In genomic region chr15:68612979-68613740, GRCh38 we compare ENCODE assay signal across 14 cellular contexts. TPM values are rescaled to one million over a fixed set of nuclear protein-coding genes. Genes with fewer than 3 reads are reported as not detected.
DNase-seq lines count a peak whose midpoint lies in the region; ATAC-seq, FAIRE-seq and TF ChIP-seq lines count a peak whose summit lies in the region.
"Had no signal": no experiment of that assay in that cellular context is flagged by ENCODE, and none has a peak within 500 bp of the region (broad histone marks: within the 10 kb centered on the region; RNA-seq: fewer than 3 reads in every experiment).

No MANE protein-coding gene starts in this region.

- H3K4me1 ChIP-seq in left ventricle myocardium inferior, result peaks cover 76% of the 10 kb centered on the region
- H3K4me1 ChIP-seq in H1 (replicated peaks in 1 of 4; ENCODE audit: control insufficient read depth in 3 of 4, insufficient read depth in 4 of 4, low read length in 3 of 4), result peaks cover 12 to 26% (median 19%) of the 10 kb centered on the region in 4 experiments
- H3K4me1 ChIP-seq in tibial nerve, result peaks cover 0 to 85% (median 38%) of the 10 kb centered on the region in 4 donors

- no peak overlapping the region for H2BK12ac ChIP-seq in H1 (ENCODE audit: low read depth, low read length)

- intact Hi-C loops in left ventricle myocardium inferior (cut with micrococcal nuclease) (no loop called here), Right ventricle myocardium inferior (cut with DNase I) (no loop called here)

- TF ChIP-seq RAD21 in H1 (IDR thresholded peaks at IDR 0.05 in 1 of 2, conservative IDR thresholded peaks at IDR 0.05 in 1 of 2; ENCODE audit: low read depth in 2 of 2, low read length in 2 of 2), result no peak

- H2AK5ac ChIP-seq in H1 (ENCODE audit: low read depth, low read length), result no peak overlapping the region

- no peaks in the 10 kb centered on the region for H3K79me2 ChIP-seq in H1 (ENCODE audit: control insufficient read depth in 1 of 2, insufficient read depth in 2 of 2, low read length in 2 of 2)

- TF ChIP-seq POLR2A in H1 (IDR thresholded peaks at IDR 0.05; ENCODE audit: control extremely low read depth in 1 of 2, low read depth in 2 of 2, low read length in 2 of 2) (no peak), tibial nerve (IDR thresholded peaks at IDR 0.05) (no peak)

- no peak for ATAC-seq in Right ventricle myocardium inferior
- ATAC-seq: natural killer cell treated with Interleukin-12 subunit alpha and Interleukin-12 subunit beta and Interleukin-15 and Interleukin-18, amount 100 ng/mL, for 72 hours had no signal

- H4K8ac ChIP-seq in H1 (ENCODE audit: extremely low read depth, insufficient read depth, low read length), result no peak overlapping the region

- no peak overlapping the region for H2BK120ac ChIP-seq in H1 (replicated peaks; ENCODE audit: low read depth, low read length)

- no peak overlapping the region for H4K91ac ChIP-seq in H1 (replicated peaks; ENCODE audit: insufficient read length, low read length)

- no peaks in the 10 kb centered on the region for H3K23me2 ChIP-seq in H1 (ENCODE audit: low read depth, low read length)

- no peak overlapping the region for H3K56ac ChIP-seq in H1 (replicated peaks; ENCODE audit: insufficient read length, low read depth, low read length)

- H4K5ac ChIP-seq in H1 (ENCODE audit: insufficient read length, low read depth, low read length), result no peak overlapping the region

- H3K36me3 ChIP-seq in left ventricle myocardium inferior (no peaks in the 10 kb centered on the region), H1 (ENCODE audit: control insufficient read depth in 2 of 4, insufficient read depth in 4 of 4, low read length in 3 of 4) (no peaks in the 10 kb centered on the region; a peak in 1 of 8 replicates), tibial nerve (no peaks in the 10 kb centered on the region)
- H3K36me3 ChIP-seq: adrenal gland had no signal

- TF ChIP-seq EP300 in H1 (IDR thresholded peaks at IDR 0.05; ENCODE audit: borderline replicate concordance in 1 of 2, low read depth in 2 of 2, low read length in 2 of 2) (no peak), tibial nerve (IDR thresholded peaks at IDR 0.05) (no peak)

- DNase-seq in left ventricle myocardium inferior (no peak), Right ventricle myocardium inferior (ENCODE audit: missing footprints) (no peak), OCI-M1 (lab: John Stamatoyannopoulos, UW) (peak; percentile 28), H1 (ENCODE audit: low read depth in 1 of 2, low spot score in 2 of 2) (no peak), tibial nerve (ENCODE audit: low spot score in 2 of 2) (no peak), GM19239 (ENCODE audit: insufficient read length, low spot score) (no peak), RPMI8226 (no peak)
- DNase-seq in stimulated activated CD4-positive, alpha-beta T cell treated with anti-CD3 and anti-CD28 coated beads, Interleukin-4, amount 100 ng/mL, for 1 hour, result no peak
- DNase-seq: adrenal gland; glutamatergic neuron; MM.1S; NK-92 treated with Interleukin-12 subunit alpha and Interleukin-12 subunit beta, amount 100 ng/mL, for 24 hours had no signal

- H3K14ac ChIP-seq in H1 (ENCODE audit: insufficient read length), result no peak overlapping the region

- no peak overlapping the region; a peak in 1 of 4 replicates for H3K4me2 ChIP-seq in H1 (ENCODE audit: insufficient read depth in 1 of 2, low read depth in 2 of 2, low read length in 2 of 2)

- WGBS in H1 (ENCODE audit: extremely low coverage in 1 of 2, insufficient coverage in 1 of 2, insufficient read length in 1 of 2, insufficient replicate concordance in 2 of 2, low coverage in 1 of 2, low lambda C conversion rate in 2 of 2, missing lambda C conversion rate in 1 of 2), 2 experiments, result 83% methylated on average over 6 of the region's 6 CpGs; no CpG with 5 or more reads in 1 of the 2 experiments
- 93 to 94% methylated on average over 6 of the region's 6 CpGs for WGBS in tibial nerve, 2 donors

- POLR2A ChIA-PET in H1 (lab: Charles Lee; ENCODE audit: partially characterized antibody), result interaction anchor here (1.2 kb wide), 1 partner anchor 58 kb away, joined by 3 read pairs; no protein-coding TSS in a partner anchor

- H2BK20ac ChIP-seq in H1 (ENCODE audit: low read length), result no peak overlapping the region

- no peak overlapping the region for H3K23ac ChIP-seq in H1 (ENCODE audit: insufficient read length)

- H4K20me1 ChIP-seq in H1 (replicated peaks in 1 of 2; ENCODE audit: control insufficient read depth in 1 of 2, insufficient read depth in 2 of 2, low read length in 2 of 2), result no peaks in the 10 kb centered on the region

- no peak overlapping the region for H3K4me3 ChIP-seq in left ventricle myocardium inferior
- no peak overlapping the region for H3K4me3 ChIP-seq in H1 (ENCODE audit: extremely low read depth in 1 of 4, insufficient read depth in 2 of 4, low read depth in 3 of 4, low read length in 4 of 4)
- H3K4me3 ChIP-seq in tibial nerve, result no peak overlapping the region
- H3K4me3 ChIP-seq: adrenal gland had no signal

- H2BK5ac ChIP-seq in H1 (ENCODE audit: low read depth, low read length), result no peak overlapping the region

- no peak overlapping the region for H3K18ac ChIP-seq in H1 (ENCODE audit: extremely low read depth, low read length)

- H3K79me1 ChIP-seq in H1 (ENCODE audit: low read depth, low read length), result no peaks in the 10 kb centered on the region; the same call in 1 of the 2 replicates

- TF ChIP-seq CTCF in left ventricle myocardium inferior (IDR thresholded peaks at IDR 0.05; ENCODE audit: borderline replicate concordance), result no peak
- TF ChIP-seq CTCF in H1 (IDR thresholded peaks at IDR 0.05; ENCODE audit: control extremely low read depth in 1 of 3, insufficient read depth in 1 of 3, low read depth in 1 of 3, low read length in 3 of 3), result no peak
- TF ChIP-seq CTCF in tibial nerve (IDR thresholded peaks at IDR 0.05), result no peak

- no peak overlapping the region for H2BK15ac ChIP-seq in H1 (ENCODE audit: low read length)

- peak overlapping the region; percentile 60; the same call in 1 of the 2 replicates for H2AFZ ChIP-seq in H1 (ENCODE audit: low read length)

- no peak overlapping the region for H3K4ac ChIP-seq in H1 (replicated peaks; ENCODE audit: insufficient read length, low read depth, low read length)

- CTCF ChIA-PET in H1 (lab: Charles Lee; ENCODE audit: partially characterized antibody), result interaction anchor here (0.8 to 4.4 kb wide), 16 partner anchors 10 to 312 kb away, joined by 3 to 23 read pairs (median 4); no protein-coding TSS in a partner anchor

- H3K9me3 ChIP-seq in left ventricle myocardium inferior (replicated peaks) (no peaks in the 10 kb centered on the region), H1 (ENCODE audit: insufficient read depth in 2 of 2, low read depth in 1 of 2, low read length in 1 of 2) (no peaks in the 10 kb centered on the region), tibial nerve (no peaks in the 10 kb centered on the region)
- H3K9me3 ChIP-seq: adrenal gland had no signal

- H3K27ac ChIP-seq in left ventricle myocardium inferior (replicated peaks), result peak overlapping the region; percentile 88
- no peak overlapping the region for H3K27ac ChIP-seq in H1 (ENCODE audit: low read depth, low read length)
- H3K27ac ChIP-seq in tibial nerve, result peak overlapping the region in 3 of 4 donors; percentile 73 to 90 (median 88)

- H3K27me3 ChIP-seq in left ventricle myocardium inferior (ENCODE audit: low read depth) (no peaks in the 10 kb centered on the region), H1 (replicated peaks in 1 of 4; ENCODE audit: control insufficient read depth in 3 of 4, extremely low read depth in 1 of 4, insufficient read depth in 3 of 4, low read length in 3 of 4) (no peaks in the 10 kb centered on the region), tibial nerve (no peaks in the 10 kb centered on the region)
- H3K27me3 ChIP-seq: adrenal gland had no signal

- no peak overlapping the region for H3K9ac ChIP-seq in H1 (replicated peaks in 1 of 4; ENCODE audit: extremely low read depth in 1 of 4, low read depth in 3 of 4, low read length in 3 of 4)

- no peak for FAIRE-seq in H1 (lab: Jason Lieb, UNC)
- FAIRE-seq in GM19239 (lab: Jason Lieb, UNC), result no peak
- FAIRE-seq: colon had no signal

TF ChIP-seq in H1, 55 proteins besides CTCF, POLR2A, EP300 and RAD21:
- TF ChIP-seq CBX8 (IDR thresholded peaks at IDR 0.05; ENCODE audit: borderline replicate concordance, low read depth, low read length) (no peak), CEBPB (IDR thresholded peaks at IDR 0.05; ENCODE audit: low read depth, low read length) (no peak), SP4 (IDR thresholded peaks at IDR 0.05; ENCODE audit: low read length) (no peak), TEAD4 (IDR thresholded peaks at IDR 0.05; ENCODE audit: low read depth, low read length) (no peak), JUND (IDR thresholded peaks at IDR 0.05; ENCODE audit: low read length) (no peak), SIX5 (IDR thresholded peaks at IDR 0.05; ENCODE audit: low read depth, low read length) (peak; percentile 67), CHD1 (IDR thresholded peaks at IDR 0.05; ENCODE audit: low read depth, low read length) (no peak)
TF ChIP-seq in H1: peak in this region for 1.

RNA-seq across cellular contexts. Expression of gene CORO2B, which starts 34.4 kb away (rescaled TPM):
- total RNA-seq in left ventricle myocardium inferior (5.0 TPM), Right ventricle myocardium inferior (8.5 TPM), tibial nerve (10 to 100 TPM in 1 of 4 donors, 1 to 10 TPM in 3; 6.3 to 12.6 (median 9.6) TPM)
- 3.4 and 4.7 TPM in 2 replicates for total RNA-seq in H1 (2021; fragmentation: NEBNext Ultra II Directional; extraction: Animal tissue kit (Norgen Biotek cat#: 25700))
- 6.1 and 6.7 TPM in 2 replicates for polyA plus RNA-seq in H1 (2011; rRNA removed)
- polyA plus RNA-seq in H1 (2011; cell fraction: cytosol; rRNA removed), result 3.5 TPM
- polyA plus RNA-seq in H1 (2011; cell fraction: nucleus; rRNA removed), result 5.4 TPM
- polyA plus RNA-seq in H1 (2012, experiment 1 of 2), result 3.8 to 5.5 TPM (median 4.8 TPM) in 4 replicates
- polyA plus RNA-seq in H1 (2012, experiment 2 of 2), result 3.7 TPM
- 2.4 TPM for polyA plus RNA-seq in H1 (2013, experiment 1 of 2)
- 2.2 TPM for polyA plus RNA-seq in H1 (2013, experiment 2 of 2)
- polyA minus RNA-seq in H1 (2011; rRNA and poly(A)+ RNA removed), result 4.0 TPM in 2 replicates
- 2.9 TPM for polyA minus RNA-seq in H1 (2011; cell fraction: cytosol; rRNA and poly(A)+ RNA removed)
- polyA minus RNA-seq in H1 (2011; cell fraction: nucleus; rRNA and poly(A)+ RNA removed), result 2.2 TPM
- total RNA-seq: natural killer cell treated with Interleukin-12 subunit alpha and Interleukin-12 subunit beta and Interleukin-15 and Interleukin-18, amount 100 ng/mL, for 72 hours had no signal
